8 cellular contexts compared by ENCODE assay signal in the genomic region with DNA sequence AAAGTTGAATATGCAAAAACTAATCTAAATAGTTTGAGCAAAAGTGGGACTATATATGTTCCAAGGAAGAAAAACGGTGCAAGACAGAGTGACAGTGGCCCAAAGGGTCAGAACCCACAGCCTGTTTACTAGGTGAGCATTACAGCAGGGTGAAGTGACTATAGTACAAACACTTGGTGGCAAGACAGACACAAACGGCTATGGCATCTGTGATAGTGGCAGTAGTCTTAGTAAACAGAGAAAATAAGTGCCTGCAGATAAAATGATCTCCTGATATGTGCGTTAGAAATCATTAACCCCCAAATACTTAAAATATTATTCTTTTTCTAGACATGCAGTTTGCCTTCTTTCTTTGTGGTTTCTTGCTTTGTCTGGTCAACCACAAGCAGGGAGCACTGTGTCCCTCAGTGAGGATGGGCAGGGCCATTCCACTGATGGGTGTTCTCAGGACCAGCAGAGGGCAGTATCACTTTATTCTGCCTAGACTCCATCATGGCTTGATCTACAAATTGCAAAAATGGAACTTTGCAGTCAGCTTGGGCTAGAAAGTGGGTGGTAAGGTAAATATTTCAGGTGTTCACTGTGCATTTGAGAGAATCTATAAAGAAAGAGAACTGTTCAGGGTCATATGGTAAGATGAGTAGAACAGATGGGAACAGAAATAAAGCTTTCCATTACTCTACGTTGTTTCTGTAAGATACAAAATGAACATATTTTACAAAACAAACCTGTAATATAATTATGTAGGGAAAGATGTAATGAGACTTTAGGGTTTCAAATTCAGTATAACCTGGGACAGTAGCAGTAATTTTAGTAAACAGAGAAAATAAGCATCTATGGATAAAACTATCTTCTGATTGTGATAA.
DNase-seq lines count a peak whose midpoint lies in the region; ATAC-seq and TF ChIP-seq lines count a peak whose summit lies in the region.

No MANE protein-coding gene starts in this region.

- ATAC-seq in GM18907 (IDR thresholded peaks at IDR 0.05; ENCODE audit: unreplicated experiment) (peak; percentile 93), HG03135 (IDR thresholded peaks at IDR 0.05; ENCODE audit: unreplicated experiment) (peak; percentile 88), naive B cell (ENCODE audit: low read depth in 2 of 2) (peak; percentile 85 to 90)

- H3K9me3 Mint-ChIP-seq in activated CD4-positive, alpha-beta T cell treated with anti-CD3 and anti-CD28 coated beads, Interleukin-2, amount 10 ng/mL, durations not matched to agents 7 days and 5 days, result no peaks in the 10 kb centered on the region
- no peaks in the 10 kb centered on the region for H3K9me3 Mint-ChIP-seq in naive B cell

- CTCF ChIA-PET in activated CD4-positive, alpha-beta T cell treated with anti-CD3 and anti-CD28 coated beads, Interleukin-2, amount 10 ng/mL, durations not matched to agents 7 days and 5 days (lab: Charles Lee), result interaction anchor here (0.7 to 1.5 kb wide), 3 partner anchors 9 to 464 kb away, joined by 3 read pairs; no protein-coding TSS in a partner anchor

- no peak overlapping the region for H3K4me3 Mint-ChIP-seq in activated CD4-positive, alpha-beta T cell treated with anti-CD3 and anti-CD28 coated beads, Interleukin-2, amount 10 ng/mL, durations not matched to agents 7 days and 5 days
- H3K4me3 Mint-ChIP-seq in naive B cell, result no peak overlapping the region

- peaks cover 0 to 18% (median 4%) of the 10 kb centered on the region in 4 donors for H3K4me1 ChIP-seq in tibial nerve

- peaks cover 32% of the 10 kb centered on the region for H3K4me1 Mint-ChIP-seq in activated CD4-positive, alpha-beta T cell treated with anti-CD3 and anti-CD28 coated beads, Interleukin-2, amount 10 ng/mL, durations not matched to agents 7 days and 5 days
- peaks cover 17 to 27% (median 27%) of the 10 kb centered on the region in 3 donors for H3K4me1 Mint-ChIP-seq in naive B cell

- no peaks in the 10 kb centered on the region for H3K36me3 Mint-ChIP-seq in activated CD4-positive, alpha-beta T cell treated with anti-CD3 and anti-CD28 coated beads, Interleukin-2, amount 10 ng/mL, durations not matched to agents 7 days and 5 days (ENCODE audit: low read depth)
- H3K36me3 Mint-ChIP-seq in naive B cell, result no peaks in the 10 kb centered on the region

- H3K27ac ChIP-seq in C4-2B (no peak overlapping the region), tibial nerve (no peak overlapping the region)

- TF ChIP-seq CTCF in C4-2B (conservative IDR thresholded peaks at IDR 0.05) (peak; percentile 93), tibial nerve (IDR thresholded peaks at IDR 0.05) (peak; percentile 51 to 74 (median 64))

- peak; percentile 58 for DNase-seq in NCI-H460 (ENCODE audit: extremely low read depth, low read depth)
- DNase-seq in activated CD4-positive, alpha-beta T cell treated with anti-CD3 and anti-CD28 coated beads, Interleukin-2, amount 10 ng/mL, durations not matched to agents 7 days and 5 days, result peak; percentile 61
- peak; percentile 56 for DNase-seq in epidermal melanocyte (ENCODE audit: insufficient read length, low spot score)
- peak; percentile 35 for DNase-seq in naive B cell
- peak; percentile 21 to 58 for DNase-seq in tibial nerve (ENCODE audit: low spot score in 2 of 2)

- H3K27me3 ChIP-seq in tibial nerve, result no peaks in the 10 kb centered on the region

- no peak for TF ChIP-seq POLR2A in tibial nerve (IDR thresholded peaks at IDR 0.05)

- peaks cover 0 to 6% (median 0%) of the 10 kb centered on the region in 4 donors for H3K9me3 ChIP-seq in tibial nerve

- no peaks in the 10 kb centered on the region for H3K27me3 Mint-ChIP-seq in activated CD4-positive, alpha-beta T cell treated with anti-CD3 and anti-CD28 coated beads, Interleukin-2, amount 10 ng/mL, durations not matched to agents 7 days and 5 days
- H3K27me3 Mint-ChIP-seq in naive B cell, result no peaks in the 10 kb centered on the region

- POLR2A ChIA-PET in activated CD4-positive, alpha-beta T cell treated with anti-CD3 and anti-CD28 coated beads, Interleukin-2, amount 10 ng/mL, durations not matched to agents 7 days and 5 days (lab: Charles Lee), result no interaction called here

- TF ChIP-seq EP300 in tibial nerve (IDR thresholded peaks at IDR 0.05), result peak in 1 of 2 donors; percentile 18

- H3K36me3 ChIP-seq in tibial nerve, result peaks cover 0 to under 1% (median 0%) of the 10 kb centered on the region in 3 donors

- H3K4me3 ChIP-seq in tibial nerve, result no peak overlapping the region

- peak overlapping the region; percentile 48 for H3K27ac Mint-ChIP-seq in activated CD4-positive, alpha-beta T cell treated with anti-CD3 and anti-CD28 coated beads, Interleukin-2, amount 10 ng/mL, durations not matched to agents 7 days and 5 days
- peak overlapping the region in 2 of 6 donors; percentile 54 to 76 for H3K27ac Mint-ChIP-seq in naive B cell

- WGBS in tibial nerve, 2 donors, result 69 to 77% methylated on average over 4 of the region's 4 CpGs
